16 cellular contexts compared by ENCODE assay signal in genomic region chr2:238100821-238101771, GRCh38. TPM values are rescaled to one million over a fixed set of nuclear protein-coding genes. Genes with fewer than 3 reads are reported as not detected.
DNase-seq lines count a peak whose midpoint lies in the region; ATAC-seq, FAIRE-seq and TF ChIP-seq lines count a peak whose summit lies in the region.
"Had no signal": no experiment of that assay in that cellular context is flagged by ENCODE, and none has a peak within 500 bp of the region (broad histone marks: within the 10 kb centered on the region; RNA-seq: fewer than 3 reads in every experiment).

No MANE protein-coding gene starts in this region.

- H3K4me2 ChIP-seq in HepG2 (ENCODE audit: low read depth, low read length), result no peak overlapping the region
- H3K4me2 ChIP-seq: A549 had no signal

- intact Hi-C loops in HepG2 (cut with micrococcal nuclease; ENCODE audit: unreplicated experiment), result no loop called here

- no peak for FAIRE-seq in HepG2 (lab: Jason Lieb, UNC)
- FAIRE-seq: A549 had no signal

- H3K9me3 ChIP-seq in HepG2 (ENCODE audit: low read length) (no peaks in the 10 kb centered on the region), suprapubic skin (no peaks in the 10 kb centered on the region)
- H3K9me3 ChIP-seq: A549, tibial artery had no signal

- H3K79me2 ChIP-seq in HepG2 (ENCODE audit: insufficient read depth, low read length), result no peaks in the 10 kb centered on the region

- TF ChIP-seq RAD21 in HepG2 (CRISPR knock-in tag; IDR thresholded peaks at IDR 0.05), result 0 out of 2 replicates have a peak, but pooled peaks have one; percentile 8

- TF ChIP-seq EP300 in HepG2 (IDR thresholded peaks at IDR 0.05; ENCODE audit: low read depth in 2 of 2, low read length in 2 of 2), result no peak
- no peak for TF ChIP-seq EP300 in HepG2 (CRISPR knock-in tag; IDR thresholded peaks at IDR 0.05; ENCODE audit: borderline replicate concordance)
- no peak for TF ChIP-seq EP300 in suprapubic skin (IDR thresholded peaks at IDR 0.05)

- POLR2A ChIA-PET in activated CD4-positive, alpha-beta memory T cell treated with anti-CD3 and anti-CD28 coated beads, Interleukin-2, amount 10 ng/mL, durations not matched to agents 7 days and 5 days (lab: Charles Lee), result no interaction called here
- POLR2A ChIA-PET in HepG2 (lab: Yijun Ruan, JAX), result interaction anchor here (1.3 kb wide), 1 partner anchor 40 kb away, joined by 4 read pairs; the partner anchor contains the start of gene SCLY

- H3K27ac ChIP-seq in HepG2 (ENCODE audit: extremely low read length, insufficient read depth, low read length) (no peak overlapping the region), suprapubic skin (no peak overlapping the region)
- H3K27ac ChIP-seq: A549, epithelial cell of prostate, tibial artery had no signal

- H3K4me3 ChIP-seq in HepG2 (replicated peaks in 1 of 3; ENCODE audit: insufficient read depth in 1 of 3, low read depth in 2 of 3, low read length in 3 of 3) (no peak overlapping the region), suprapubic skin (no peak overlapping the region)
- H3K4me3 ChIP-seq: A549, tibial artery had no signal

- H3K36me3 Mint-ChIP-seq in activated CD4-positive, alpha-beta memory T cell treated with anti-CD3 and anti-CD28 coated beads, Interleukin-2, amount 10 ng/mL, durations not matched to agents 7 days and 5 days (ENCODE audit: low read depth), result peaks cover 3% of the 10 kb centered on the region
- no peaks in the 10 kb centered on the region for H3K36me3 Mint-ChIP-seq in HFFc6 (ENCODE audit: low read depth)

- no peaks in the 10 kb centered on the region for H3K27me3 Mint-ChIP-seq in activated CD4-positive, alpha-beta memory T cell treated with anti-CD3 and anti-CD28 coated beads, Interleukin-2, amount 10 ng/mL, durations not matched to agents 7 days and 5 days
- H3K27me3 Mint-ChIP-seq in HFFc6 (ENCODE audit: insufficient read depth), result peaks cover 5% of the 10 kb centered on the region

- no peak for TF ChIP-seq POLR2A in HepG2 (IDR thresholded peaks at IDR 0.05; ENCODE audit: insufficient read depth in 1 of 2, low read depth in 2 of 2, low read length in 2 of 2)
- TF ChIP-seq POLR2A in suprapubic skin (IDR thresholded peaks at IDR 0.05), result no peak

- H3K9me3 Mint-ChIP-seq in activated CD4-positive, alpha-beta memory T cell treated with anti-CD3 and anti-CD28 coated beads, Interleukin-2, amount 10 ng/mL, durations not matched to agents 7 days and 5 days, result no peaks in the 10 kb centered on the region
- H3K9me3 Mint-ChIP-seq in HFFc6, result no peaks in the 10 kb centered on the region

- in situ Hi-C loops in HepG2 (cut with HindIII; ENCODE audit: extremely low pct_ligation_motif_present, low pct_unique_long_range_greater_than_20kb), result no loop called here

- H3K4me1 Mint-ChIP-seq in activated CD4-positive, alpha-beta memory T cell treated with anti-CD3 and anti-CD28 coated beads, Interleukin-2, amount 10 ng/mL, durations not matched to agents 7 days and 5 days, result no peaks in the 10 kb centered on the region
- no peaks in the 10 kb centered on the region for H3K4me1 Mint-ChIP-seq in HFFc6 (ENCODE audit: low read depth)

- H3K4me1 ChIP-seq in HepG2 (ENCODE audit: insufficient read depth, low read length) (peaks cover 23% of the 10 kb centered on the region), suprapubic skin (peaks cover 15% of the 10 kb centered on the region)
- H3K4me1 ChIP-seq: A549, tibial artery had no signal

- 55% methylated on average over 22 of the region's 28 CpGs for WGBS in HepG2 (ENCODE audit: low lambda C conversion rate)
- 100% methylated on average over 4 of the region's 28 CpGs for WGBS in suprapubic skin

- no peak overlapping the region for H3K9ac ChIP-seq in HepG2 (ENCODE audit: insufficient read depth, low read depth, low read length)

- peaks cover 5 to 46% of the 10 kb centered on the region in 2 experiments for H3K27me3 ChIP-seq in HepG2 (ENCODE audit: control insufficient read depth in 1 of 2, insufficient read depth in 2 of 2, low read length in 2 of 2)
- peaks cover 2% of the 10 kb centered on the region for H3K27me3 ChIP-seq in suprapubic skin
- H3K27me3 ChIP-seq: tibial artery had no signal

- no TSS peak for BruUV-seq in HepG2 (replicated peaks; lab: Mats Ljungman, UMichigan)

- H3K36me3 ChIP-seq in HepG2 (replicated peaks in 1 of 2; ENCODE audit: control insufficient read depth in 1 of 2, insufficient read depth in 2 of 2, low read length in 2 of 2) (no peaks in the 10 kb centered on the region), suprapubic skin (no peaks in the 10 kb centered on the region)

- H2AFZ ChIP-seq in HepG2 (ENCODE audit: low read length), result no peak overlapping the region

- CTCF ChIA-PET in activated CD4-positive, alpha-beta memory T cell treated with anti-CD3 and anti-CD28 coated beads, Interleukin-2, amount 10 ng/mL, durations not matched to agents 7 days and 5 days (lab: Charles Lee), result no interaction called here
- CTCF ChIA-PET in HepG2 (lab: Yijun Ruan, JAX; ENCODE audit: low intra/inter-chr PET ratio, low total read pairs), result no interaction called here

- TF ChIP-seq CTCF in HepG2 (CRISPR knock-in tag; IDR thresholded peaks at IDR 0.05) (peak; percentile 47), suprapubic skin (IDR thresholded peaks at IDR 0.05) (no peak), HFFc6 (IDR thresholded peaks at IDR 0.05) (no peak)

- no peaks in the 10 kb centered on the region for H4K20me1 ChIP-seq in HepG2 (ENCODE audit: insufficient read depth, low read length)

- no peak overlapping the region for H3K4me3 Mint-ChIP-seq in activated CD4-positive, alpha-beta memory T cell treated with anti-CD3 and anti-CD28 coated beads, Interleukin-2, amount 10 ng/mL, durations not matched to agents 7 days and 5 days
- no peak overlapping the region for H3K4me3 Mint-ChIP-seq in HFFc6

- DNase-seq in activated effector memory CD4-positive, alpha-beta T cell treated with anti-CD3 and anti-CD28 coated beads, Interleukin-2, amount 50 U/mL, for 16 hours, result peak; percentile 56
- no peak for DNase-seq in activated effector memory CD4-positive, alpha-beta T cell treated with Interleukin-2 at 50 U/mL for 16 hours
- DNase-seq in activated CD4-positive, alpha-beta memory T cell treated with anti-CD3 and anti-CD28 coated beads, Interleukin-2, amount 10 ng/mL, durations not matched to agents 7 days and 5 days, result peak; percentile 12
- DNase-seq in HepG2 (ENCODE audit: low spot score) (no peak), suprapubic skin (ENCODE audit: low spot score in 2 of 2) (peak; percentile 46 to 75), nucleus accumbens (lab: John Stamatoyannopoulos, UW) (no peak), HFFc6 (no peak), cerebellar nuclear complex (lab: John Stamatoyannopoulos, UW) (no peak)
- DNase-seq: activated CD4-positive, alpha-beta T cell treated with anti-CD3 and anti-CD28 coated beads for 48 hours; DMS79; foreskin melanocyte had no signal

- ATAC-seq in HepG2, result peak; percentile 17
- ATAC-seq: A549, Panc1 had no signal

- no peak overlapping the region for H3K27ac Mint-ChIP-seq in activated CD4-positive, alpha-beta memory T cell treated with anti-CD3 and anti-CD28 coated beads, Interleukin-2, amount 10 ng/mL, durations not matched to agents 7 days and 5 days
- H3K27ac Mint-ChIP-seq in HFFc6, result no peak overlapping the region

RNA-seq across cellular contexts. Expression of gene ESPNL, which starts 1.0 kb away (rescaled TPM):
- total RNA-seq in activated CD4-positive, alpha-beta memory T cell treated with anti-CD3 and anti-CD28 coated beads, Interleukin-2, amount 10 ng/mL, durations not matched to agents 7 days and 5 days, result under 1 TPM; 0.05 to 0.18 TPM
- total RNA-seq in HepG2 (2016; rRNA removed; fragmentation: Illumina TruSeq; extraction: Trizol) (0.35 and 0.80 TPM in 2 replicates), suprapubic skin (under 1 TPM in 2 of 4 donors, not detected in 2; 0.25 to 0.56 TPM)
- 0.09 TPM in 1 of 2 replicates, not detected in the other for total RNA-seq in HepG2 (2016; cell fraction: cytosol; rRNA removed; fragmentation: Illumina TruSeq; extraction: Trizol; ENCODE audit: low read depth)
- 0.51 and 1.2 TPM in 2 replicates for total RNA-seq in HepG2 (2016; cell fraction: insoluble cytoplasmic fraction; rRNA removed; fragmentation: Illumina TruSeq; extraction: Trizol)
- 0.34 and 0.38 TPM in 2 replicates for total RNA-seq in HepG2 (2016; cell fraction: membrane; rRNA removed; fragmentation: Illumina TruSeq; extraction: Trizol)
- total RNA-seq in HepG2 (2016; cell fraction: nucleus; rRNA removed; fragmentation: Illumina TruSeq; extraction: Trizol), result 0.47 and 0.62 TPM in 2 replicates
- polyA plus RNA-seq in HepG2 (2011; rRNA removed), result 0.42 and 0.45 TPM in 2 replicates
- 0.29 and 0.58 TPM in 2 replicates for polyA plus RNA-seq in HepG2 (2011; cell fraction: cytosol; rRNA removed)
- 2.1 TPM in 2 replicates for polyA plus RNA-seq in HepG2 (2011; cell fraction: nucleus; rRNA removed)
- polyA plus RNA-seq in HepG2 (2012), result 0.66 and 0.68 TPM in 2 replicates
- 0.03 and 0.12 TPM in 2 replicates for polyA plus RNA-seq in HepG2 (2016; cell fraction: cytosol; fragmentation: Illumina TruSeq; extraction: Trizol; ENCODE audit: low read depth)
- 0.39 and 0.45 TPM in 2 replicates for polyA plus RNA-seq in HepG2 (2016; cell fraction: insoluble cytoplasmic fraction; fragmentation: Illumina TruSeq; extraction: Trizol; ENCODE audit: low read depth)
- polyA plus RNA-seq in HepG2 (2016; cell fraction: membrane; fragmentation: Illumina TruSeq; extraction: Trizol; ENCODE audit: low read depth), result 0.17 and 0.19 TPM in 2 replicates
- polyA plus RNA-seq in HepG2 (2016; cell fraction: nucleus; fragmentation: Illumina TruSeq; extraction: Trizol; ENCODE audit: insufficient read depth, low read depth), result 0.68 and 1.8 TPM in 2 replicates
- polyA minus RNA-seq in HepG2 (2011; rRNA and poly(A)+ RNA removed; ENCODE audit: low replicate concordance), result 0.05 and 1.2 TPM in 2 replicates
- 0.40 and 0.53 TPM in 2 replicates for polyA minus RNA-seq in HepG2 (2011; cell fraction: cytosol; rRNA and poly(A)+ RNA removed)
- polyA minus RNA-seq in HepG2 (2011; cell fraction: nucleus; rRNA and poly(A)+ RNA removed), result 0.39 and 0.50 TPM in 2 replicates
- 1 to 10 TPM; 1.0 to 3.0 (median 2.6) TPM for total RNA-seq in HFFc6 (2021; fragmentation: NEBNext Ultra II Directional; extraction: Animal tissue kit (Norgen Biotek cat#: 25700))
- total RNA-seq: dermis microvascular lymphatic vessel endothelial cell had no signal

RNA-seq across cellular contexts. Expression of gene KLHL30, which starts 37.4 kb away (rescaled TPM):
- total RNA-seq in activated CD4-positive, alpha-beta memory T cell treated with anti-CD3 and anti-CD28 coated beads, Interleukin-2, amount 10 ng/mL, durations not matched to agents 7 days and 5 days, result not detected
- not detected in 2 replicates for total RNA-seq in HepG2 (2016; rRNA removed; fragmentation: Illumina TruSeq; extraction: Trizol)
- not detected in 2 replicates for total RNA-seq in HepG2 (2016; cell fraction: cytosol; rRNA removed; fragmentation: Illumina TruSeq; extraction: Trizol; ENCODE audit: low read depth)
- total RNA-seq in HepG2 (2016; cell fraction: insoluble cytoplasmic fraction; rRNA removed; fragmentation: Illumina TruSeq; extraction: Trizol), result not detected in 2 replicates
- total RNA-seq in HepG2 (2016; cell fraction: membrane; rRNA removed; fragmentation: Illumina TruSeq; extraction: Trizol), result not detected in 2 replicates
- not detected in 2 replicates for total RNA-seq in HepG2 (2016; cell fraction: nucleus; rRNA removed; fragmentation: Illumina TruSeq; extraction: Trizol)
- polyA plus RNA-seq in HepG2 (2011; rRNA removed), result 0.05 and 0.07 TPM in 2 replicates
- polyA plus RNA-seq in HepG2 (2011; cell fraction: cytosol; rRNA removed), result 0.03 and 0.05 TPM in 2 replicates
- 0.35 and 0.38 TPM in 2 replicates for polyA plus RNA-seq in HepG2 (2011; cell fraction: nucleus; rRNA removed)
- polyA plus RNA-seq in HepG2 (2012), result not detected in 2 replicates
- polyA plus RNA-seq in HepG2 (2016; cell fraction: cytosol; fragmentation: Illumina TruSeq; extraction: Trizol; ENCODE audit: low read depth), result not detected in 2 replicates
- not detected in 2 replicates for polyA plus RNA-seq in HepG2 (2016; cell fraction: insoluble cytoplasmic fraction; fragmentation: Illumina TruSeq; extraction: Trizol; ENCODE audit: low read depth)
- not detected in 2 replicates for polyA plus RNA-seq in HepG2 (2016; cell fraction: membrane; fragmentation: Illumina TruSeq; extraction: Trizol; ENCODE audit: low read depth)
- not detected in 2 replicates for polyA plus RNA-seq in HepG2 (2016; cell fraction: nucleus; fragmentation: Illumina TruSeq; extraction: Trizol; ENCODE audit: insufficient read depth, low read depth)
- polyA minus RNA-seq in HepG2 (2011; rRNA and poly(A)+ RNA removed; ENCODE audit: low replicate concordance), result 0.23 and 0.42 TPM in 2 replicates
- not detected in 2 replicates for polyA minus RNA-seq in HepG2 (2011; cell fraction: cytosol; rRNA and poly(A)+ RNA removed)
- 0.12 and 0.39 TPM in 2 replicates for polyA minus RNA-seq in HepG2 (2011; cell fraction: nucleus; rRNA and poly(A)+ RNA removed)
- total RNA-seq in suprapubic skin, result under 1 TPM in 2 of 4 donors, not detected in 2; 0.13 to 0.23 TPM
- under 1 TPM in 4 of 6 experiments, not detected in 2; 0.05 to 0.14 (median 0.12) TPM for total RNA-seq in HFFc6 (2021; fragmentation: NEBNext Ultra II Directional; extraction: Animal tissue kit (Norgen Biotek cat#: 25700))
- total RNA-seq: dermis microvascular lymphatic vessel endothelial cell had no signal

RNA-seq across cellular contexts. Expression of gene SCLY, which starts 40.3 kb away (rescaled TPM):
- 10 to 100 TPM; 22.0 to 22.6 TPM for total RNA-seq in activated CD4-positive, alpha-beta memory T cell treated with anti-CD3 and anti-CD28 coated beads, Interleukin-2, amount 10 ng/mL, durations not matched to agents 7 days and 5 days
- 31.6 and 38.6 TPM in 2 replicates for total RNA-seq in HepG2 (2016; rRNA removed; fragmentation: Illumina TruSeq; extraction: Trizol)
- 12.3 and 14.5 TPM in 2 replicates for total RNA-seq in HepG2 (2016; cell fraction: cytosol; rRNA removed; fragmentation: Illumina TruSeq; extraction: Trizol; ENCODE audit: low read depth)
- 30.5 and 37.5 TPM in 2 replicates for total RNA-seq in HepG2 (2016; cell fraction: insoluble cytoplasmic fraction; rRNA removed; fragmentation: Illumina TruSeq; extraction: Trizol)
- 23.6 and 24.7 TPM in 2 replicates for total RNA-seq in HepG2 (2016; cell fraction: membrane; rRNA removed; fragmentation: Illumina TruSeq; extraction: Trizol)
- total RNA-seq in HepG2 (2016; cell fraction: nucleus; rRNA removed; fragmentation: Illumina TruSeq; extraction: Trizol), result 29.1 and 39.0 TPM in 2 replicates
- 27.9 and 29.8 TPM in 2 replicates for polyA plus RNA-seq in HepG2 (2011; rRNA removed)
- 17.1 and 23.0 TPM in 2 replicates for polyA plus RNA-seq in HepG2 (2011; cell fraction: cytosol; rRNA removed)
- 64.3 and 65.1 TPM in 2 replicates for polyA plus RNA-seq in HepG2 (2011; cell fraction: nucleus; rRNA removed)
- 22.1 and 29.8 TPM in 2 replicates for polyA plus RNA-seq in HepG2 (2012)
- polyA plus RNA-seq in HepG2 (2016; cell fraction: cytosol; fragmentation: Illumina TruSeq; extraction: Trizol; ENCODE audit: low read depth), result 13.7 and 14.3 TPM in 2 replicates
- polyA plus RNA-seq in HepG2 (2016; cell fraction: insoluble cytoplasmic fraction; fragmentation: Illumina TruSeq; extraction: Trizol; ENCODE audit: low read depth), result 25.9 and 34.7 TPM in 2 replicates
- polyA plus RNA-seq in HepG2 (2016; cell fraction: membrane; fragmentation: Illumina TruSeq; extraction: Trizol; ENCODE audit: low read depth), result 18.7 and 19.5 TPM in 2 replicates
- polyA plus RNA-seq in HepG2 (2016; cell fraction: nucleus; fragmentation: Illumina TruSeq; extraction: Trizol; ENCODE audit: insufficient read depth, low read depth), result 41.1 and 45.5 TPM in 2 replicates
- 43.6 and 66.5 TPM in 2 replicates for polyA minus RNA-seq in HepG2 (2011; rRNA and poly(A)+ RNA removed; ENCODE audit: low replicate concordance)
- polyA minus RNA-seq in HepG2 (2011; cell fraction: cytosol; rRNA and poly(A)+ RNA removed), result 13.8 and 14.8 TPM in 2 replicates
- polyA minus RNA-seq in HepG2 (2011; cell fraction: nucleus; rRNA and poly(A)+ RNA removed), result 50.2 and 65.3 TPM in 2 replicates
- 10 to 100 TPM in 2 of 4 donors, 1 to 10 TPM in 2; 5.5 to 14.5 (median 9.6) TPM for total RNA-seq in suprapubic skin
- 10 to 100 TPM; 11.3 to 16.4 (median 12.3) TPM for total RNA-seq in HFFc6 (2021; fragmentation: NEBNext Ultra II Directional; extraction: Animal tissue kit (Norgen Biotek cat#: 25700))

RNA-seq across cellular contexts. Expression of gene ERFE, which starts 57.7 kb away (rescaled TPM):
- total RNA-seq in activated CD4-positive, alpha-beta memory T cell treated with anti-CD3 and anti-CD28 coated beads, Interleukin-2, amount 10 ng/mL, durations not matched to agents 7 days and 5 days, result not detected
- total RNA-seq in HepG2 (2016; rRNA removed; fragmentation: Illumina TruSeq; extraction: Trizol), result not detected in 2 replicates
- total RNA-seq in HepG2 (2016; cell fraction: cytosol; rRNA removed; fragmentation: Illumina TruSeq; extraction: Trizol; ENCODE audit: low read depth), result not detected in 2 replicates
- total RNA-seq in HepG2 (2016; cell fraction: insoluble cytoplasmic fraction; rRNA removed; fragmentation: Illumina TruSeq; extraction: Trizol), result not detected in 2 replicates
- total RNA-seq in HepG2 (2016; cell fraction: membrane; rRNA removed; fragmentation: Illumina TruSeq; extraction: Trizol), result not detected in 2 replicates
- total RNA-seq in HepG2 (2016; cell fraction: nucleus; rRNA removed; fragmentation: Illumina TruSeq; extraction: Trizol), result not detected in 2 replicates
- 0.05 and 0.09 TPM in 2 replicates for polyA plus RNA-seq in HepG2 (2011; rRNA removed)
- 0.06 TPM in 1 of 2 replicates, not detected in the other for polyA plus RNA-seq in HepG2 (2011; cell fraction: cytosol; rRNA removed)
- 0.05 and 0.31 TPM in 2 replicates for polyA plus RNA-seq in HepG2 (2011; cell fraction: nucleus; rRNA removed)
- 0.28 TPM in 1 of 2 replicates, not detected in the other for polyA plus RNA-seq in HepG2 (2012)
- polyA plus RNA-seq in HepG2 (2016; cell fraction: cytosol; fragmentation: Illumina TruSeq; extraction: Trizol; ENCODE audit: low read depth), result not detected in 2 replicates
- polyA plus RNA-seq in HepG2 (2016; cell fraction: insoluble cytoplasmic fraction; fragmentation: Illumina TruSeq; extraction: Trizol; ENCODE audit: low read depth), result not detected in 2 replicates
- polyA plus RNA-seq in HepG2 (2016; cell fraction: membrane; fragmentation: Illumina TruSeq; extraction: Trizol; ENCODE audit: low read depth), result not detected in 2 replicates
- not detected in 2 replicates for polyA plus RNA-seq in HepG2 (2016; cell fraction: nucleus; fragmentation: Illumina TruSeq; extraction: Trizol; ENCODE audit: insufficient read depth, low read depth)
- polyA minus RNA-seq in HepG2 (2011; rRNA and poly(A)+ RNA removed; ENCODE audit: low replicate concordance), result 0.22 and 1.4 TPM in 2 replicates
- polyA minus RNA-seq in HepG2 (2011; cell fraction: cytosol; rRNA and poly(A)+ RNA removed), result not detected in 2 replicates
- polyA minus RNA-seq in HepG2 (2011; cell fraction: nucleus; rRNA and poly(A)+ RNA removed), result 0.13 TPM in 1 of 2 replicates, not detected in the other
- total RNA-seq in suprapubic skin, result not detected
- total RNA-seq in HFFc6 (2021; fragmentation: NEBNext Ultra II Directional; extraction: Animal tissue kit (Norgen Biotek cat#: 25700)), result under 1 TPM in 5 of 6 experiments, not detected in 1; 0.19 to 0.46 (median 0.41) TPM

Comparison
In these comparisons a context has a peak if more than half of its experiments do, and no peak if none do; other contexts are left out.
1. DNase-seq: peak in activated effector memory CD4-positive, alpha-beta T cell treated with anti-CD3 and anti-CD28 coated beads, Interleukin-2, amount 50 U/mL, for 16 hours (single experiment), activated CD4-positive, alpha-beta memory T cell treated with anti-CD3 and anti-CD28 coated beads, Interleukin-2, amount 10 ng/mL, durations not matched to agents 7 days and 5 days (single experiment) and suprapubic skin (2 of 2); none in activated effector memory CD4-positive, alpha-beta T cell treated with Interleukin-2 at 50 U/mL for 16 hours (single experiment), HepG2 (single experiment), nucleus accumbens (0 of 56), HFFc6 (single experiment) and cerebellar nuclear complex (0 of 2).